ENCODE assay signal across 29 cellular contexts in genomic region chrY:9805235-9805634, GRCh38.
"Had no signal": no experiment of that assay in that cellular context is flagged by ENCODE, and none has a peak within 500 bp of the region (broad histone marks: within the 10 kb centered on the region; RNA-seq: fewer than 3 reads in every experiment).

No MANE protein-coding gene starts in this region.

- H3K36me3 ChIP-seq: adrenal gland, ascending aorta, brain microvascular endothelial cell, breast epithelium, cardiac muscle cell had no signal

- DNase-seq: activated effector memory CD4-positive, alpha-beta T cell treated with anti-CD3 and anti-CD28 coated beads, Interleukin-2, amount 50 U/mL, for 16 hours; activated effector memory CD4-positive, alpha-beta T cell treated with Interleukin-2 at 50 U/mL for 16 hours; activated gamma-delta T cell; activated naive CD4-positive, alpha-beta T cell; activated naive CD4-positive, alpha-beta T cell treated with anti-CD3 and anti-CD28 coated beads for 36 hours; activated naive CD4-positive, alpha-beta T cell treated with anti-CD3 and anti-CD28 coated beads, Interleukin-2, amount 10 ng/mL, durations not matched to agents 7 days and 5 days; activated naive CD4-positive, alpha-beta T cell treated with anti-CD3 and anti-CD28 coated beads, Interleukin-2, amount 50 U/mL, for 16 hours; activated naive CD4-positive, alpha-beta T cell treated with Interleukin-2 at 50 U/mL for 16 hours; activated naive CD8-positive, alpha-beta T cell treated with anti-CD3 and anti-CD28 coated beads for 36 hours; activated naive CD8-positive, alpha-beta T cell treated with anti-CD3 and anti-CD28 coated beads, Interleukin-2, amount 10 ng/mL, durations not matched to agents 7 days and 5 days; activated naive CD8-positive, alpha-beta T cell treated with anti-CD3 and anti-CD28 coated beads, Interleukin-2, amount 50 U/mL, for 24 hours; activated T-cell treated with anti-CD3 and anti-CD28 coated beads, Interleukin-2, amount 50 U/mL, for 24 hours; activated T-cell treated with anti-CD3 and anti-CD28 coated beads, Interleukin-2, amount 50 U/mL, for 4 hours; activated T-cell treated with anti-CD3 and anti-CD28 coated beads, Interleukin-2, amount 50 U/mL, for 48 hours; activated T-cell treated with anti-CD3 and anti-CD28 coated beads, Interleukin-2, amount 50 U/mL, for 72 hours; adrenal gland; amniotic stem cell; amygdala; aorta; body of pancreas; brain microvascular endothelial cell; caudate nucleus; central memory CD4-positive, alpha-beta T cell; cerebellar nuclear complex had no signal

- ATAC-seq: activated naive CD4-positive, alpha-beta T cell treated with anti-CD3 and anti-CD28 coated beads, Interleukin-2, amount 50 U/mL, for 72 hours; activated naive CD8-positive, alpha-beta T cell treated with anti-CD3 and anti-CD28 coated beads, Interleukin-2, amount 50 U/mL, for 24 hours; activated T-cell treated with anti-CD3 and anti-CD28 coated beads, Interleukin-2, amount 50 U/mL, for 4 hours; activated T-cell treated with anti-CD3 and anti-CD28 coated beads, Interleukin-2, amount 50 U/mL, for 72 hours; activated T-helper 17 cell treated with anti-CD3 and anti-CD28 coated beads, Interleukin-2, amount 50 U/mL, for 72 hours; body of pancreas had no signal

- H3K27ac ChIP-seq: adrenal gland, ascending aorta, body of pancreas, brain microvascular endothelial cell, breast epithelium, cardiac muscle cell had no signal

- H3K9me3 ChIP-seq: adrenal gland, ascending aorta, body of pancreas, breast epithelium had no signal

- H3K4me3 ChIP-seq: adrenal gland, ascending aorta, body of pancreas, breast epithelium, cardiac muscle cell had no signal

- H3K27me3 ChIP-seq: adrenal gland, ascending aorta, body of pancreas, brain microvascular endothelial cell, breast epithelium, cardiac muscle cell had no signal

- H3K4me1 ChIP-seq: adrenal gland, ascending aorta, body of pancreas, breast epithelium had no signal
